Comparison of ENCODE assay signal across 1 cellular context in the genomic region with DNA sequence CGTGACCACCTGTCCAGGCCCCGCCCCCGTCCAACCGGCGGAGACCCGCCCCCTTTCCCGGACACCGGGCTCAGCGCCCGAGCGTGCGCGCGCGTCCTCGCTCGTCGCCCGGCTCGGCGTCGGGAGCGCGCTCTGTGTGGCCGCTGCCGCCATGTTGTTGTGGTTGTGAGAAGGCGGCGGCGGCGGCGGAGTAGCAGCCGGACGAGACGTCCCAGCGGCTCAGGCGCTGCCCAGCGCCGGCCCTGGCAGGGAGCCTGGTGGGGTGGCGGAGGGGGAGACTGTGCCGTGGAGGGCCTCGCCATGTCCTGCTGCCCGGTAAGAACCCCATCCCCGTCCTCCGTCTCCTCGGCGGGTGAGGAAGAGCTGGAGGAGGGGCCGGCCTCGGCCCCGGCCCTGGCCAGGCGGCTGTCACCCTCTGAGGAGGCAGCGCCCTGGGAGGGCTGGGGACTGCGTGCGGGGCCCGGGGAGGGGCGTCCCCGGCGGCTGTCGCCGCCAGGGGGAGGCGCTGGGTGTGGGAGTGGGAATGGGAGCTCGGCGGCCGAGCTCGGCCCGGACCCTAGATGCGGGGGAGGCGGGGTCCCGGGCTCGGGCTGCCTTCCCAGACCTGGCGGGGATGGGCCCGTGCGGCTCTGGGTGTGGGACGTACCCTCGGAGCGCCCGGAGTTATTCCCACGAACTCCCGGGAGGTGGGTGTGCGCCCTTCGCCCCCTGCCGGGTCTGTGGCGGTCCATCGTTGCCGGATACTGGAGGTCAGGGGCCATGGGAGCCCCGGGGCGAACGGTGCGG.
A peak's percentile ranks its signal among the peaks of the same experiment; 100 is the strongest.
TF ChIP-seq lines count a peak whose summit lies in the region.

Gene MTMR3, plus strand, starts transcription at position 130 of the 786 bp plus-strand sequence. CDS start 87,886 bp downstream, outside the sequence.

TF ChIP-seq in HepG2, 621 proteins besides CTCF, POLR2A, EP300 and RAD21 (continued from another document and continues in another):
- TF ChIP-seq, protein P1, sequence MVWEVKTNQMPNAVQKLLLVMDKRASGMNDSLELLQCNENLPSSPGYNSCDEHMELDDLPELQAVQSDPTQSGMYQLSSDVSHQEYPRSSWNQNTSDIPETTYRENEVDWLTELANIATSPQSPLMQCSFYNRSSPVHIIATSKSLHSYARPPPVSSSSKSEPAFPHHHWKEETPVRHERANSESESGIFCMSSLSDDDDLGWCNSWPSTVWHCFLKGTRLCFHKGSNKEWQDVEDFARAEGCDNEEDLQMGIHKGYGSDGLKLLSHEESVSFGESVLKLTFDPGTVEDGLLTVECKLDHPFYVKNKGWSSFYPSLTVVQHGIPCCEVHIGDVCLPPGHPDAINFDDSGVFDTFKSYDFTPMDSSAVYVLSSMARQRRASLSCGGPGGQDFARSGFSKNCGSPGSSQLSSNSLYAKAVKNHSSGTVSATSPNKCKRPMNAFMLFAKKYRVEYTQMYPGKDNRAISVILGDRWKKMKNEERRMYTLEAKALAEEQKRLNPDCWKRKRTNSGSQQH (CRISPR knock-in tag; IDR thresholded peaks at IDR 0.05; ENCODE audit: low read depth), result no peak
- TF ChIP-seq SP2 (CRISPR knock-in tag; IDR thresholded peaks at IDR 0.05) (no peak), REXO4 (CRISPR knock-in tag; IDR thresholded peaks at IDR 0.05; ENCODE audit: borderline replicate concordance) (no peak), ZIK1 (CRISPR knock-in tag; IDR thresholded peaks at IDR 0.05; ENCODE audit: borderline replicate concordance, low read depth) (peak; percentile 27; the same call in 1 of the 2 replicates), ZNF136 (CRISPR knock-in tag; IDR thresholded peaks at IDR 0.05; ENCODE audit: low read depth) (no peak), PLRG1 (conservative IDR thresholded peaks at IDR 0.05) (no peak), DZIP1 (CRISPR knock-in tag; IDR thresholded peaks at IDR 0.05) (no peak), RBM22 (optimal IDR thresholded peaks at IDR 0.05; ENCODE audit: low read length) (no peak), MEF2D (CRISPR knock-in tag; IDR thresholded peaks at IDR 0.05) (0 out of 2 replicates have a peak, but pooled peaks have one; percentile 8), ZBTB38 (CRISPR knock-in tag; IDR thresholded peaks at IDR 0.05) (peak; percentile 65), HNRNPL (IDR thresholded peaks at IDR 0.05; ENCODE audit: low read depth, low read length) (no peak), HMGA1 (CRISPR knock-in tag; conservative IDR thresholded peaks at IDR 0.05) (no peak), GTF3A (CRISPR knock-in tag; conservative IDR thresholded peaks at IDR 0.05) (no peak; the same call in 1 of the 2 replicates), RBFOX2 (IDR thresholded peaks at IDR 0.05; ENCODE audit: low read depth, low read length) (peak; percentile 91), ZNF569 (CRISPR knock-in tag; IDR thresholded peaks at IDR 0.05; ENCODE audit: borderline replicate concordance) (no peak), POLR2AphosphoS2 (IDR thresholded peaks at IDR 0.05; ENCODE audit: low read depth, low read length) (no peak), BRF2 (CRISPR knock-in tag; IDR thresholded peaks at IDR 0.05) (no peak), CREM (IDR thresholded peaks at IDR 0.05) (no peak), CREM (CRISPR knock-in tag; IDR thresholded peaks at IDR 0.05) (no peak), MXD4 (CRISPR knock-in tag; IDR thresholded peaks at IDR 0.05) (peak; percentile 68; the same call in 1 of the 2 replicates), TEAD3 (CRISPR knock-in tag; optimal IDR thresholded peaks at IDR 0.05; ENCODE audit: borderline replicate concordance) (peak; percentile 29)
- TF ChIP-seq, protein P2, sequence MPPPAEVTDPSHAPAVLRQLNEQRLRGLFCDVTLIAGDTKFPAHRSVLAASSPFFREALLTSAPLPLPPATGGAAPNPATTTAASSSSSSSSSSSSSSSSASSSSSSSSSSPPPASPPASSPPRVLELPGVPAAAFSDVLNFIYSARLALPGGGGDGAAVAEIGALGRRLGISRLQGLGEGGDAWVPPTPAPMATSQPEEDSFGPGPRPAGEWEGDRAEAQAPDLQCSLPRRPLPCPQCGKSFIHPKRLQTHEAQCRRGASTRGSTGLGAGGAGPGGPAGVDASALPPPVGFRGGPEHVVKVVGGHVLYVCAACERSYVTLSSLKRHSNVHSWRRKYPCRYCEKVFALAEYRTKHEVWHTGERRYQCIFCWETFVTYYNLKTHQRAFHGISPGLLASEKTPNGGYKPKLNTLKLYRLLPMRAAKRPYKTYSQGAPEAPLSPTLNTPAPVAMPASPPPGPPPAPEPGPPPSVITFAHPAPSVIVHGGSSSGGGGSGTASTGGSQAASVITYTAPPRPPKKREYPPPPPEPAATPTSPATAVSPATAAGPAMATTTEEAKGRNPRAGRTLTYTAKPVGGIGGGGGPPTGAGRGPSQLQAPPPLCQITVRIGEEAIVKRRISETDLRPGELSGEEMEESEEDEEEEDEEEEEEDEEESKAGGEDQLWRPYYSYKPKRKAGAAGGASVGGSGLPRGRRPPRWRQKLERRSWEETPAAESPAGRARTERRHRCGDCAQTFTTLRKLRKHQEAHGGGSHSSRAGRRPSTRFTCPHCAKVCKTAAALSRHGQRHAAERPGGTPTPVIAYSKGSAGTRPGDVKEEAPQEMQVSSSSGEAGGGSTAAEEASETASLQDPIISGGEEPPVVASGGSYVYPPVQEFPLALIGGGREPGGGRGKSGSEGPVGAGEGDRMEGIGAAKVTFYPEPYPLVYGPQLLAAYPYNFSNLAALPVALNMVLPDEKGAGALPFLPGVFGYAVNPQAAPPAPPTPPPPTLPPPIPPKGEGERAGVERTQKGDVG (CRISPR knock-in tag; IDR thresholded peaks at IDR 0.05; ENCODE audit: borderline replicate concordance), result no peak
- TF ChIP-seq, protein P3, sequence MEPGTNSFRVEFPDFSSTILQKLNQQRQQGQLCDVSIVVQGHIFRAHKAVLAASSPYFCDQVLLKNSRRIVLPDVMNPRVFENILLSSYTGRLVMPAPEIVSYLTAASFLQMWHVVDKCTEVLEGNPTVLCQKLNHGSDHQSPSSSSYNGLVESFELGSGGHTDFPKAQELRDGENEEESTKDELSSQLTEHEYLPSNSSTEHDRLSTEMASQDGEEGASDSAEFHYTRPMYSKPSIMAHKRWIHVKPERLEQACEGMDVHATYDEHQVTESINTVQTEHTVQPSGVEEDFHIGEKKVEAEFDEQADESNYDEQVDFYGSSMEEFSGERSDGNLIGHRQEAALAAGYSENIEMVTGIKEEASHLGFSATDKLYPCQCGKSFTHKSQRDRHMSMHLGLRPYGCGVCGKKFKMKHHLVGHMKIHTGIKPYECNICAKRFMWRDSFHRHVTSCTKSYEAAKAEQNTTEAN (CRISPR knock-in tag; conservative IDR thresholded peaks at IDR 0.05), result no peak
- TF ChIP-seq, protein P4, sequence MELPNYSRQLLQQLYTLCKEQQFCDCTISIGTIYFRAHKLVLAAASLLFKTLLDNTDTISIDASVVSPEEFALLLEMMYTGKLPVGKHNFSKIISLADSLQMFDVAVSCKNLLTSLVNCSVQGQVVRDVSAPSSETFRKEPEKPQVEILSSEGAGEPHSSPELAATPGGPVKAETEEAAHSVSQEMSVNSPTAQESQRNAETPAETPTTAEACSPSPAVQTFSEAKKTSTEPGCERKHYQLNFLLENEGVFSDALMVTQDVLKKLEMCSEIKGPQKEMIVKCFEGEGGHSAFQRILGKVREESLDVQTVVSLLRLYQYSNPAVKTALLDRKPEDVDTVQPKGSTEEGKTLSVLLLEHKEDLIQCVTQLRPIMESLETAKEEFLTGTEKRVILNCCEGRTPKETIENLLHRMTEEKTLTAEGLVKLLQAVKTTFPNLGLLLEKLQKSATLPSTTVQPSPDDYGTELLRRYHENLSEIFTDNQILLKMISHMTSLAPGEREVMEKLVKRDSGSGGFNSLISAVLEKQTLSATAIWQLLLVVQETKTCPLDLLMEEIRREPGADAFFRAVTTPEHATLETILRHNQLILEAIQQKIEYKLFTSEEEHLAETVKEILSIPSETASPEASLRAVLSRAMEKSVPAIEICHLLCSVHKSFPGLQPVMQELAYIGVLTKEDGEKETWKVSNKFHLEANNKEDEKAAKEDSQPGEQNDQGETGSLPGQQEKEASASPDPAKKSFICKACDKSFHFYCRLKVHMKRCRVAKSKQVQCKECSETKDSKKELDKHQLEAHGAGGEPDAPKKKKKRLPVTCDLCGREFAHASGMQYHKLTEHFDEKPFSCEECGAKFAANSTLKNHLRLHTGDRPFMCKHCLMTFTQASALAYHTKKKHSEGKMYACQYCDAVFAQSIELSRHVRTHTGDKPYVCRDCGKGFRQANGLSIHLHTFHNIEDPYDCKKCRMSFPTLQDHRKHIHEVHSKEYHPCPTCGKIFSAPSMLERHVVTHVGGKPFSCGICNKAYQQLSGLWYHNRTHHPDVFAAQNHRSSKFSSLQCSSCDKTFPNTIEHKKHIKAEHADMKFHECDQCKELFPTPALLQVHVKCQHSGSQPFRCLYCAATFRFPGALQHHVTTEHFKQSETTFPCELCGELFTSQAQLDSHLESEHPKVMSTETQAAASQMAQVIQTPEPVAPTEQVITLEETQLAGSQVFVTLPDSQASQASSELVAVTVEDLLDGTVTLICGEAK (IDR thresholded peaks at IDR 0.05), result no peak
- TF ChIP-seq, protein P4 (CRISPR knock-in tag; IDR thresholded peaks at IDR 0.05), result no peak
- TF ChIP-seq, protein P5, sequence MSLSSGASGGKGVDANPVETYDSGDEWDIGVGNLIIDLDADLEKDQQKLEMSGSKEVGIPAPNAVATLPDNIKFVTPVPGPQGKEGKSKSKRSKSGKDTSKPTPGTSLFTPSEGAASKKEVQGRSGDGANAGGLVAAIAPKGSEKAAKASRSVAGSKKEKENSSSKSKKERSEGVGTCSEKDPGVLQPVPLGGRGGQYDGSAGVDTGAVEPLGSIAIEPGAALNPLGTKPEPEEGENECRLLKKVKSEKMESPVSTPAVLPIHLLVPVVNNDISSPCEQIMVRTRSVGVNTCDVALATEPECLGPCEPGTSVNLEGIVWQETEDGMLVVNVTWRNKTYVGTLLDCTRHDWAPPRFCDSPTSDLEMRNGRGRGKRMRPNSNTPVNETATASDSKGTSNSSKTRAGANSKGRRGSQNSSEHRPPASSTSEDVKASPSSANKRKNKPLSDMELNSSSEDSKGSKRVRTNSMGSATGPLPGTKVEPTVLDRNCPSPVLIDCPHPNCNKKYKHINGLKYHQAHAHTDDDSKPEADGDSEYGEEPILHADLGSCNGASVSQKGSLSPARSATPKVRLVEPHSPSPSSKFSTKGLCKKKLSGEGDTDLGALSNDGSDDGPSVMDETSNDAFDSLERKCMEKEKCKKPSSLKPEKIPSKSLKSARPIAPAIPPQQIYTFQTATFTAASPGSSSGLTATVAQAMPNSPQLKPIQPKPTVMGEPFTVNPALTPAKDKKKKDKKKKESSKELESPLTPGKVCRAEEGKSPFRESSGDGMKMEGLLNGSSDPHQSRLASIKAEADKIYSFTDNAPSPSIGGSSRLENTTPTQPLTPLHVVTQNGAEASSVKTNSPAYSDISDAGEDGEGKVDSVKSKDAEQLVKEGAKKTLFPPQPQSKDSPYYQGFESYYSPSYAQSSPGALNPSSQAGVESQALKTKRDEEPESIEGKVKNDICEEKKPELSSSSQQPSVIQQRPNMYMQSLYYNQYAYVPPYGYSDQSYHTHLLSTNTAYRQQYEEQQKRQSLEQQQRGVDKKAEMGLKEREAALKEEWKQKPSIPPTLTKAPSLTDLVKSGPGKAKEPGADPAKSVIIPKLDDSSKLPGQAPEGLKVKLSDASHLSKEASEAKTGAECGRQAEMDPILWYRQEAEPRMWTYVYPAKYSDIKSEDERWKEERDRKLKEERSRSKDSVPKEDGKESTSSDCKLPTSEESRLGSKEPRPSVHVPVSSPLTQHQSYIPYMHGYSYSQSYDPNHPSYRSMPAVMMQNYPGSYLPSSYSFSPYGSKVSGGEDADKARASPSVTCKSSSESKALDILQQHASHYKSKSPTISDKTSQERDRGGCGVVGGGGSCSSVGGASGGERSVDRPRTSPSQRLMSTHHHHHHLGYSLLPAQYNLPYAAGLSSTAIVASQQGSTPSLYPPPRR (CRISPR knock-in tag; IDR thresholded peaks at IDR 0.05; ENCODE audit: borderline replicate concordance), result no peak
